Comparison of ENCODE assay signal across 8 cellular contexts in genomic region chr4:153750197-153750817, GRCh38. TPM values are rescaled to one million over a fixed set of nuclear protein-coding genes. Genes with fewer than 3 reads are reported as not detected.
DNase-seq lines count a peak whose midpoint lies in the region; ATAC-seq and TF ChIP-seq lines count a peak whose summit lies in the region.

No MANE protein-coding gene starts in this region.

- DNase-seq in AG09309 (ENCODE audit: low read depth) (peak; percentile 43), NCI-H526 (lab: John Stamatoyannopoulos, UW) (peak; percentile 68 to 88), mesothelial cell of epicardium (ENCODE audit: low spot score in 2 of 2, unreplicated experiment in 2 of 2) (peak in 1 of 2 experiments; percentile 71)
- DNase-seq in activated CD4-positive, alpha-beta T cell treated with anti-CD3 and anti-CD28 coated beads, Interleukin-2, amount 50 U/mL, for 24 hours (ENCODE audit: low read depth in 1 of 2, low spot score in 1 of 2), result peak; percentile 20 to 65
- peak; percentile 51 for DNase-seq in effector CD4-positive, alpha-beta T cell
- peak; percentile 76 for DNase-seq in stimulated activated CD8-positive, alpha-beta memory T cell treated with anti-CD3 and anti-CD28 coated beads, Interleukin-4, amount 100 ng/mL, for 48 hours

- peaks cover 2% of the 10 kb centered on the region for H3K36me3 Mint-ChIP-seq in mesothelial cell of epicardium

- no peak overlapping the region for H3K27ac Mint-ChIP-seq in mesothelial cell of epicardium

- peaks cover 10% of the 10 kb centered on the region for H3K27me3 Mint-ChIP-seq in mesothelial cell of epicardium (ENCODE audit: low read depth)

- no peak overlapping the region for H3K4me3 Mint-ChIP-seq in mesothelial cell of epicardium

- peaks cover 4% of the 10 kb centered on the region for H3K4me1 Mint-ChIP-seq in mesothelial cell of epicardium

- ATAC-seq in GM18511 (IDR thresholded peaks at IDR 0.05; ENCODE audit: unreplicated experiment), result peak; percentile 91
- peak; percentile 76 for ATAC-seq in HG03175 (IDR thresholded peaks at IDR 0.05; ENCODE audit: unreplicated experiment)

- H3K9me3 Mint-ChIP-seq in mesothelial cell of epicardium, result peaks cover 7% of the 10 kb centered on the region

- peak; percentile 80 for TF ChIP-seq CTCF in AG09309 (IDR thresholded peaks at IDR 0.05; ENCODE audit: control insufficient read depth, insufficient read depth, low read depth, low read length, missing control alignments)
- peak; percentile 51 for TF ChIP-seq CTCF in mesothelial cell of epicardium (IDR thresholded peaks at IDR 0.05; ENCODE audit: unreplicated experiment)

- no peak overlapping the region for H3K4me3 ChIP-seq in AG09309 (ENCODE audit: control insufficient read depth, low read depth, low read length)

RNA-seq across cellular contexts. Expression of gene RNF175, which starts 9.5 kb away (rescaled TPM):
- total RNA-seq in mesothelial cell of epicardium, result 2.3 to 4.3 TPM (median 2.5 TPM) in 3 replicates

RNA-seq across cellular contexts. Expression of gene SFRP2, which starts 38.6 kb away (rescaled TPM):
- total RNA-seq in mesothelial cell of epicardium, result 22.8 to 27.1 TPM (median 23.8 TPM) in 3 replicates
